ENCODE assay signal across 28 cellular contexts in genomic region chr10:131533846-131534526, GRCh38.
"Had no signal": no experiment of that assay in that cellular context is flagged by ENCODE, and none has a peak within 500 bp of the region (broad histone marks: within the 10 kb centered on the region; RNA-seq: fewer than 3 reads in every experiment).

No MANE protein-coding gene starts in this region.

- DNase-seq: activated CD4-positive, alpha-beta memory T cell treated with anti-CD3 and anti-CD28 coated beads for 36 hours; activated CD4-positive, alpha-beta T cell treated with anti-CD3 and anti-CD28 coated beads for 36 hours; activated CD4-positive, alpha-beta T cell treated with anti-CD3 and anti-CD28 coated beads, Interleukin-2, amount 10 ng/mL, durations not matched to agents 24 days and 14 days; activated CD4-positive, CD25-positive, alpha-beta regulatory T cell; activated CD4-positive, CD25-positive, alpha-beta regulatory T cell treated with anti-CD3 and anti-CD28 coated beads, Interleukin-2, amount 50 U/mL, for 72 hours; activated CD8-positive, alpha-beta memory T cell treated with anti-CD3 and anti-CD28 coated beads, Interleukin-2, amount 50 U/mL, for 48 hours; activated gamma-delta T cell; activated naive CD4-positive, alpha-beta T cell; activated naive CD4-positive, alpha-beta T cell treated with anti-CD3 and anti-CD28 coated beads, Interleukin-2, amount 50 U/mL, for 16 hours; activated T-cell treated with anti-CD3 and anti-CD28 coated beads for 4 hours; activated T-cell treated with anti-CD3 and anti-CD28 coated beads, Interleukin-2, amount 50 U/mL, for 24 hours; activated T-cell treated with anti-CD3 and anti-CD28 coated beads, Interleukin-2, amount 50 U/mL, for 72 hours; amniotic stem cell; anterior cingulate cortex; brain microvascular endothelial cell; dermis blood vessel endothelial cell; effector CD4-positive, alpha-beta T cell; effector memory CD8-positive, alpha-beta T cell; erythroblast; foreskin keratinocyte; gastrocnemius medialis; glutamatergic neuron; heart left ventricle; T-helper 2 cell had no signal

- H3K36me3 ChIP-seq: brain microvascular endothelial cell, esophagus muscularis mucosa, gastrocnemius medialis, heart left ventricle had no signal

- ATAC-seq: activated CD4-positive, alpha-beta T cell treated with anti-CD3 and anti-CD28 coated beads for 36 hours; activated T-cell treated with anti-CD3 and anti-CD28 coated beads, Interleukin-2, amount 50 U/mL, for 72 hours; effector memory CD8-positive, alpha-beta T cell; foreskin keratinocyte; gastrocnemius medialis; heart left ventricle had no signal

- FAIRE-seq: astrocyte, bronchial epithelial cell had no signal

- H3K27ac ChIP-seq: brain microvascular endothelial cell, coronary artery, esophagus muscularis mucosa, foreskin keratinocyte, gastrocnemius medialis, heart left ventricle had no signal

- H3K4me3 ChIP-seq: coronary artery, esophagus muscularis mucosa, gastrocnemius medialis, heart left ventricle had no signal

- H3K9me3 ChIP-seq: esophagus muscularis mucosa, gastrocnemius medialis, heart left ventricle had no signal

- H3K4me1 ChIP-seq: esophagus muscularis mucosa, foreskin keratinocyte, heart left ventricle had no signal

- H3K27me3 ChIP-seq: brain microvascular endothelial cell, foreskin keratinocyte, gastrocnemius medialis had no signal
